9 cellular contexts compared by ENCODE assay signal in genomic region chr2:226797989-226798421, GRCh38. TPM values are rescaled to one million over a fixed set of nuclear protein-coding genes. Genes with fewer than 3 reads are reported as not detected.
DNase-seq lines count a peak whose midpoint lies in the region; ATAC-seq, FAIRE-seq and TF ChIP-seq lines count a peak whose summit lies in the region.
"Had no signal": no experiment of that assay in that cellular context is flagged by ENCODE, and none has a peak within 500 bp of the region (broad histone marks: within the 10 kb centered on the region; RNA-seq: fewer than 3 reads in every experiment).

No MANE protein-coding gene starts in this region.

- TF ChIP-seq POLR2A in GM12878 (IDR thresholded peaks at IDR 0.05; ENCODE audit: low read depth, low read length) = no peak

- no peak for TF ChIP-seq CTCF in GM12878 (IDR thresholded peaks at IDR 0.05 in 2 of 3, conservative IDR thresholded peaks at IDR 0.05 in 1 of 3; ENCODE audit: control insufficient read depth in 2 of 3, extremely low read depth in 1 of 3, insufficient read depth in 1 of 3, low read depth in 3 of 3, low read length in 3 of 3)
- TF ChIP-seq CTCF in left lung (IDR thresholded peaks at IDR 0.05) = no peak
- TF ChIP-seq CTCF in thoracic aorta (IDR thresholded peaks at IDR 0.05) = no peak

- H3K9me3 ChIP-seq in GM12878 (replicated peaks; ENCODE audit: control insufficient read depth, insufficient read depth, low read length) (no peaks in the 10 kb centered on the region), left lung (no peaks in the 10 kb centered on the region), thoracic aorta (no peaks in the 10 kb centered on the region)

- BruUV-seq in GM12878 (replicated peaks; lab: Mats Ljungman, UMichigan) = no TSS peak

- peaks cover 40% of the 10 kb centered on the region for H3K4me1 Mint-ChIP-seq in T-helper 1 cell treated with Interleukin-12 subunit alpha and Interleukin-12 subunit beta and Interleukin-4 antibody, amounts not matched to agents 30 μg/mL and 1 μg/mL, for 36 hours (ENCODE audit: low read depth)

- no peak overlapping the region for H3K27ac Mint-ChIP-seq in T-helper 1 cell treated with Interleukin-12 subunit alpha and Interleukin-12 subunit beta and Interleukin-4 antibody, amounts not matched to agents 30 μg/mL and 1 μg/mL, for 36 hours

- RAD21 ChIA-PET in GM12878 (lab: Charles Lee; ENCODE audit: unreplicated experiment) = interaction anchor here (1.2 to 2.2 kb wide), 2 partner anchors 187 to 582 kb away, joined by 4 to 7 read pairs; no protein-coding TSS in a partner anchor

- peak overlapping the region; percentile 81 for H3K4me3 Mint-ChIP-seq in T-helper 1 cell treated with Interleukin-12 subunit alpha and Interleukin-12 subunit beta and Interleukin-4 antibody, amounts not matched to agents 30 μg/mL and 1 μg/mL, for 36 hours

- peak overlapping the region; percentile 99 for H3K4me2 ChIP-seq in GM12878 (ENCODE audit: control insufficient read depth, insufficient read depth)

- intact Hi-C loops in GM12878 (cut with micrococcal nuclease; ENCODE audit: unreplicated experiment) = loop anchor here (2.0 kb wide), 1 partner anchor 25 kb away; no protein-coding TSS in a partner anchor
- intact Hi-C loops in left lung (cut with DNase I) = loop anchor here in 1 of 2 donors (10.0 kb wide), 2 partner anchors 143 to 583 kb away; no protein-coding TSS in a partner anchor
- intact Hi-C loops in posterior vena cava (cut with DNase I) = loop anchor here in 1 of 2 donors (10.0 kb wide), 2 partner anchors 53 to 133 kb away; no protein-coding TSS in a partner anchor

- H2AFZ ChIP-seq in GM12878 (ENCODE audit: control insufficient read depth, low read depth, low read length) = no peak overlapping the region; the same call in 1 of the 2 replicates

- TF ChIP-seq EP300 in GM12878 (IDR thresholded peaks at IDR 0.05; ENCODE audit: borderline replicate concordance in 1 of 2, control insufficient read depth in 1 of 2, low read depth in 2 of 2, low read length in 2 of 2) = no peak

- CTCF ChIA-PET in GM12878 (lab: Yijun Ruan, JAX) = interaction anchor here (0.7 to 6.3 kb wide), 4 partner anchors 9 to 909 kb away, joined by 3 to 80 read pairs (median 5); no protein-coding TSS in a partner anchor

- H3K27me3 Mint-ChIP-seq in T-helper 1 cell treated with Interleukin-12 subunit alpha and Interleukin-12 subunit beta and Interleukin-4 antibody, amounts not matched to agents 30 μg/mL and 1 μg/mL, for 36 hours (ENCODE audit: low read depth) = peaks cover 6% of the 10 kb centered on the region

- H3K9ac ChIP-seq in GM12878 (ENCODE audit: control insufficient read depth, insufficient read depth, low read length) = no peak overlapping the region

- H3K27ac ChIP-seq in GM12878 (ENCODE audit: control insufficient read depth, insufficient read depth) (no peak overlapping the region), left lung (peak overlapping the region; percentile 76 to 91), thoracic aorta (peak overlapping the region; percentile 90 to 93)

- DNase-seq in T-helper 1 cell = no peak
- no peak for DNase-seq in GM12878 (ENCODE audit: low read depth, low spot score)
- no peak for DNase-seq in left lung
- DNase-seq in thoracic aorta (ENCODE audit: low spot score) = no peak
- DNase-seq in posterior vena cava (ENCODE audit: low spot score) = no peak
- DNase-seq in LoVo (ENCODE audit: low spot score) = no peak
- no peak for DNase-seq in activated CD4-positive, alpha-beta T cell treated with anti-CD3 and anti-CD28 coated beads, Interleukin-2, amount 50 U/mL, for 4 hours
- DNase-seq: AML-193 had no signal

- H3K9me3 Mint-ChIP-seq in T-helper 1 cell treated with Interleukin-12 subunit alpha and Interleukin-12 subunit beta and Interleukin-4 antibody, amounts not matched to agents 30 μg/mL and 1 μg/mL, for 36 hours = no peaks in the 10 kb centered on the region

- no peaks in the 10 kb centered on the region for H3K79me2 ChIP-seq in GM12878 (ENCODE audit: control insufficient read depth, insufficient read depth, low read length)

- no peaks in the 10 kb centered on the region for H3K27me3 ChIP-seq in GM12878 (replicated peaks in 1 of 2; ENCODE audit: control insufficient read depth in 2 of 2, insufficient read depth in 2 of 2, low read length in 1 of 2)
- peaks cover 0 to 60% of the 10 kb centered on the region in 2 donors for H3K27me3 ChIP-seq in left lung
- H3K27me3 ChIP-seq in thoracic aorta (replicated peaks; ENCODE audit: insufficient read depth) = no peaks in the 10 kb centered on the region

- peaks cover 3% of the 10 kb centered on the region for H3K36me3 Mint-ChIP-seq in T-helper 1 cell treated with Interleukin-12 subunit alpha and Interleukin-12 subunit beta and Interleukin-4 antibody, amounts not matched to agents 30 μg/mL and 1 μg/mL, for 36 hours (ENCODE audit: low read depth)

- WGBS in GM12878 (ENCODE audit: insufficient coverage, insufficient replicate concordance, low lambda C conversion rate, missing lambda C conversion rate) = 76% methylated on average over 22 of the region's 23 CpGs

- H3K36me3 ChIP-seq in GM12878 (ENCODE audit: control insufficient read depth in 2 of 2, insufficient read depth in 2 of 2, low read length in 1 of 2) = no peaks in the 10 kb centered on the region
- H3K36me3 ChIP-seq in left lung = no peaks in the 10 kb centered on the region
- no peaks in the 10 kb centered on the region for H3K36me3 ChIP-seq in thoracic aorta

- POLR2A ChIA-PET in GM12878 (lab: Charles Lee) = no interaction called here

- FAIRE-seq in GM12878 (lab: Jason Lieb, UNC) = no peak

- peaks cover 8% of the 10 kb centered on the region for H3K4me1 ChIP-seq in GM12878 (ENCODE audit: control insufficient read depth, insufficient read depth, low read length)
- H3K4me1 ChIP-seq in left lung = peaks cover 16 to 54% of the 10 kb centered on the region in 2 donors
- peaks cover 25 to 42% of the 10 kb centered on the region in 2 donors for H3K4me1 ChIP-seq in thoracic aorta (ENCODE audit: control insufficient read depth in 1 of 2, low read depth in 2 of 2)

- no peaks in the 10 kb centered on the region for H4K20me1 ChIP-seq in GM12878 (ENCODE audit: control insufficient read depth, insufficient read depth)

- ATAC-seq in GM12878 = no peak
- ATAC-seq in left lung = no peak
- ATAC-seq in thoracic aorta (ENCODE audit: insufficient number of reproducible peaks, low FRiP score, low read depth) = no peak

- in situ Hi-C loops in GM12878 (cut with MboI) = loop anchor here (5.0 kb wide), 2 partner anchors 911 to 1131 kb away; no protein-coding TSS in a partner anchor

- no peak for TF ChIP-seq RAD21 in GM12878 (IDR thresholded peaks at IDR 0.05; ENCODE audit: insufficient read depth, low read depth, low read length)

- SMC1A ChIA-PET in GM12878 (lab: Charles Lee; ENCODE audit: uncharacterized antibody, unreplicated experiment) = interaction anchor here (0.7 to 1.2 kb wide), 3 partner anchors 8 to 1129 kb away, joined by 3 to 4 read pairs (median 3); no protein-coding TSS in a partner anchor

- H3K4me3 ChIP-seq in GM12878 (peak overlapping the region; percentile 93; the same call in 1 of the 2 replicates), left lung (peak overlapping the region; percentile 57 to 68), thoracic aorta (peak overlapping the region; percentile 97)

TF ChIP-seq in GM12878, 131 proteins besides CTCF, POLR2A, EP300 and RAD21 (continues in another document):
- TF ChIP-seq NR2F1 (conservative IDR thresholded peaks at IDR 0.05) (no peak), RB1 (IDR thresholded peaks at IDR 0.05; ENCODE audit: borderline replicate concordance) (no peak), IKZF1 (conservative IDR thresholded peaks at IDR 0.05) (no peak), HDGF (IDR thresholded peaks at IDR 0.05) (no peak)

RNA-seq across cellular contexts. Expression of gene IRS1, which starts 1.6 kb away (rescaled TPM):
- 0.10 and 0.23 TPM in 2 replicates for total RNA-seq in GM12878 (2013; cell fraction: nucleolus; rRNA removed)
- total RNA-seq in GM12878 (2014; rRNA removed) = 0.54 and 0.73 TPM in 2 replicates
- total RNA-seq in GM12878 (2014; rRNA removed; fragmentation: Illumina TruSeq; extraction: Trizol) = 0.40 and 0.46 TPM in 2 replicates
- total RNA-seq in GM12878 (2021) = 1.7 TPM in 2 replicates
- polyA plus RNA-seq in GM12878 (2011; ENCODE audit: low read depth) = 0.03 TPM
- polyA plus RNA-seq in GM12878 (2011; rRNA removed) = 0.07 and 0.08 TPM in 2 replicates
- 0.10 and 0.25 TPM in 2 replicates for polyA plus RNA-seq in GM12878 (2011; cell fraction: cytosol; rRNA removed)
- 0.39 and 0.51 TPM in 2 replicates for polyA plus RNA-seq in GM12878 (2011; cell fraction: nucleus; rRNA removed)
- 0.14 and 0.45 TPM in 2 replicates for polyA plus RNA-seq in GM12878 (2012)
- 0.11 and 0.28 TPM in 2 replicates for polyA plus RNA-seq in GM12878 (2014; fragmentation: Illumina TruSeq; extraction: Trizol)
- under 1 TPM; 0.03 to 0.13 TPM for polyA plus RNA-seq in GM12878 (2014; fragmentation: Nextera tagmentation; extraction: Ambion mirVana)
- 0.48 and 0.87 TPM in 2 replicates for polyA plus RNA-seq in GM12878 (2014; rRNA removed)
- under 1 TPM; 0.25 to 0.43 TPM for polyA plus RNA-seq in GM12878 (2016; fragmentation: Nextera tagmentation; extraction: Ambion mirVana)
- 0.22 and 0.52 TPM in 2 replicates for polyA minus RNA-seq in GM12878 (2011; rRNA and poly(A)+ RNA removed)
- 0.13 and 0.21 TPM in 2 replicates for polyA minus RNA-seq in GM12878 (2011; cell fraction: cytosol; rRNA and poly(A)+ RNA removed)
- 0.48 and 1.1 TPM in 2 replicates for polyA minus RNA-seq in GM12878 (2011; cell fraction: nucleus; rRNA and poly(A)+ RNA removed)
- total RNA-seq in left lung = 10 to 100 TPM; 13.3 to 15.9 TPM
- total RNA-seq in thoracic aorta = 10 to 100 TPM; 18.8 to 23.1 TPM
- 10 to 100 TPM; 10.8 to 12.4 TPM for total RNA-seq in posterior vena cava

RNA-seq across cellular contexts. Expression of gene RHBDD1, which starts 37.8 kb away (rescaled TPM):
- 230 and 231 TPM in 2 replicates for total RNA-seq in GM12878 (2013; cell fraction: nucleolus; rRNA removed)
- total RNA-seq in GM12878 (2014; rRNA removed) (7.5 and 11.3 TPM in 2 replicates), GM12878 (2014; rRNA removed; fragmentation: Illumina TruSeq; extraction: Trizol) (14.3 and 17.1 TPM in 2 replicates), GM12878 (2021) (25.7 and 29.0 TPM in 2 replicates), left lung (10 to 100 TPM; 33.3 to 40.1 TPM), thoracic aorta (10 to 100 TPM; 10.2 to 17.3 TPM), posterior vena cava (10 to 100 TPM; 39.3 to 40.5 TPM)
- polyA plus RNA-seq in GM12878 (2011; ENCODE audit: low read depth) = 11.7 TPM
- polyA plus RNA-seq in GM12878 (2011; rRNA removed) (35.6 and 36.4 TPM in 2 replicates), GM12878 (2014; fragmentation: Illumina TruSeq; extraction: Trizol) (15.0 and 23.8 TPM in 2 replicates), GM12878 (2014; fragmentation: Nextera tagmentation; extraction: Ambion mirVana) (1 to 10 TPM; 7.1 to 7.3 TPM), GM12878 (2014; rRNA removed) (10.1 and 12.9 TPM in 2 replicates), GM12878 (2016; fragmentation: Nextera tagmentation; extraction: Ambion mirVana) (10 to 100 TPM; 23.4 to 27.4 TPM)
- polyA plus RNA-seq in GM12878 (2011; cell fraction: cytosol; rRNA removed) = 15.0 and 18.9 TPM in 2 replicates
- polyA plus RNA-seq in GM12878 (2011; cell fraction: nucleus; rRNA removed) = 22.2 and 35.0 TPM in 2 replicates
- 13.7 and 15.5 TPM in 2 replicates for polyA plus RNA-seq in GM12878 (2012)
- 95.4 and 140 TPM in 2 replicates for polyA minus RNA-seq in GM12878 (2011; rRNA and poly(A)+ RNA removed)
- polyA minus RNA-seq in GM12878 (2011; cell fraction: cytosol; rRNA and poly(A)+ RNA removed) = 20.8 and 32.3 TPM in 2 replicates
- polyA minus RNA-seq in GM12878 (2011; cell fraction: nucleus; rRNA and poly(A)+ RNA removed) = 68.9 and 77.6 TPM in 2 replicates

Comparison
In these comparisons a context has a peak if more than half of its experiments do, and no peak if none do; other contexts are left out.
1. RNA of gene IRS1, which starts 1.6 kb away (total RNA-seq): 18.8 to 23.1 TPM in thoracic aorta, 13.3 to 15.9 TPM in left lung and 10.8 to 12.4 TPM in posterior vena cava; 0.10 to 1.7 TPM in GM12878; every median in the first group is over 4 times any median in the second.
2. Peak in every context shown above with its lines, with median percentiles within 50 percentile points of each other: H3K4me3 ChIP-seq.